8 cellular contexts compared by ENCODE assay signal in the genomic region with DNA sequence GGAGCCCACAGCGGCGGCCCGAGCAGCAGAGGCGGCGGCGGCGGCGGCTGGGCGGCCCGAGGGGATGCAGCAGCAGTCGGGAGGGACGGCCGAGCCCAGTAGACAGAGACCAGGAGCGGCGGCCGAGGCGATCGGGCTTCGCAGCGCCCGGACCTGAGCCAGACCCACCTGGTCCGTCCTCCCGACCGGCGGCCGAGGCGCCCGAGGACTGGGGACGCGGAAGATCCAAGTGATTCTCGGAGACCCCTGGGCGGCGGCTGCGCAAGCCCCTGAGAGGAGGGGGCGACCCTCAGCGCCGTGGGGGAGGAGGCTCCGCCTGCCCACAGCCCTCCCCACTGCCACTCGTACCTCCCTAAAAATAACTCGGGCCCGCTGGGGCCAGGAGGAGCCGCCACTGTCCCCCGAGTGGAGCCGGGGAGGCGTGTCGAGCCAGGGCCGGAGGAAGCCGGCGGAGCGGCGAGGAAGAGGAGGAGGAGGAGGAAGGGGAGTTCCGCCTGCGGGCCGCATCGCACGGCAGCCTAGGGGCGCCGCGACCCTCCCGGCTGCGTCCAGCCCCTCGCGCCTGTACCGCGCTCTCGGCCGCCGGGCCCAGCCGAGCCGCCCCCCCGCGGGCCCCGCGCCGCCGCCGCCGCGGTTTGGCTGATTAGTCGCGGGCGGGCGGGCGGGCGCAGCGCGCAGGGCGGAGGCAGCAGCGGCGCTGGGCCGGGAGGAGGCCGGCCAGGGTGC. TPM values are rescaled to one million over a fixed set of nuclear protein-coding genes. Genes with fewer than 3 reads are reported as not detected.
DNase-seq lines count a peak whose midpoint lies in the region; ATAC-seq and TF ChIP-seq lines count a peak whose summit lies in the region.

No MANE protein-coding gene starts in this region.

- peaks cover 7% of the 10 kb centered on the region; the same call in 1 of the 2 replicates for H3F3A ChIP-seq in MM.1S (ENCODE audit: insufficient read depth, low read length)

- H3K4me3 ChIP-seq in MM.1S (ENCODE audit: low read length) (peak overlapping the region; percentile 91), endodermal cell (ENCODE audit: low read length) (peak overlapping the region; percentile 94), mesodermal cell (ENCODE audit: extremely low read depth, insufficient read depth, low read length, poor library complexity, severe bottlenecking) (peak overlapping the region; percentile 88)

- in situ Hi-C loops in GM13977 (cut with MboI; ENCODE audit: low pct_unique_long_range_greater_than_20kb, low sequenced_read_pairs, unreplicated experiment) = no loop called here

- CTCF ChIA-PET in HEK293T (lab: Yijun Ruan, JAX) = no interaction called here

- no peaks in the 10 kb centered on the region for H3K36me3 ChIP-seq in MM.1S (replicated peaks; ENCODE audit: insufficient read depth, low read length)
- H3K36me3 ChIP-seq in endodermal cell (ENCODE audit: control insufficient read depth, insufficient read depth, low read length) = no peaks in the 10 kb centered on the region
- no peaks in the 10 kb centered on the region for H3K36me3 ChIP-seq in mesodermal cell (ENCODE audit: control insufficient read depth, insufficient read depth, low read length)

- H4K20me1 ChIP-seq in MM.1S (ENCODE audit: insufficient read depth, low read length) = no peaks in the 10 kb centered on the region

- peak overlapping the region; percentile 70 for H2AFZ ChIP-seq in MM.1S (ENCODE audit: low read length)

- TF ChIP-seq CTCF in GM13977 (IDR thresholded peaks at IDR 0.05; ENCODE audit: extremely low read depth, insufficient read depth, missing control alignments) = no peak
- TF ChIP-seq CTCF in MM.1S (IDR thresholded peaks at IDR 0.05; ENCODE audit: low read length) = no peak
- no peak for TF ChIP-seq CTCF in endodermal cell (conservative IDR thresholded peaks at IDR 0.05)

- no peak overlapping the region for H3K27ac Mint-ChIP-seq in endodermal cell
- H3K27ac Mint-ChIP-seq in stimulated activated naive CD8-positive, alpha-beta T cell treated with anti-CD3 and anti-CD28 coated beads, Interleukin-15, amount 100 ng/mL, for 72 hours = no peak overlapping the region

- peaks cover 11% of the 10 kb centered on the region for H3K27me3 Mint-ChIP-seq in endodermal cell (ENCODE audit: insufficient read depth)
- peaks cover 18% of the 10 kb centered on the region for H3K27me3 Mint-ChIP-seq in stimulated activated naive CD8-positive, alpha-beta T cell treated with anti-CD3 and anti-CD28 coated beads, Interleukin-15, amount 100 ng/mL, for 72 hours

- no peaks in the 10 kb centered on the region for H3K9me3 ChIP-seq in MM.1S (replicated peaks; ENCODE audit: insufficient read depth, low read length)
- no peaks in the 10 kb centered on the region for H3K9me3 ChIP-seq in endodermal cell (ENCODE audit: control insufficient read depth, low read length)
- H3K9me3 ChIP-seq in mesodermal cell (ENCODE audit: control insufficient read depth, low read length) = no peaks in the 10 kb centered on the region

- peaks cover 36% of the 10 kb centered on the region for H3K4me1 Mint-ChIP-seq in endodermal cell
- peaks cover 58% of the 10 kb centered on the region for H3K4me1 Mint-ChIP-seq in stimulated activated naive CD8-positive, alpha-beta T cell treated with anti-CD3 and anti-CD28 coated beads, Interleukin-15, amount 100 ng/mL, for 72 hours

- 0% methylated on average over 92 of the region's 92 CpGs; no CpG with 5 or more reads in 1 of the 2 experiments for whole genome bisulfite sequencing in endodermal cell (ENCODE audit: insufficient coverage in 1 of 2, insufficient read length in 1 of 2), 2 experiments
- WGBS in mesodermal cell (ENCODE audit: insufficient coverage in 2 of 2), 2 experiments = 0 to 1% methylated on average over 45 to 63 of the region's 92 CpGs

- H3K27me3 ChIP-seq in MM.1S (replicated peaks; ENCODE audit: insufficient read depth, low read length) = peaks cover 17% of the 10 kb centered on the region; the same call in 1 of the 2 replicates
- peaks cover 8% of the 10 kb centered on the region for H3K27me3 ChIP-seq in endodermal cell (ENCODE audit: control insufficient read depth, insufficient read depth, low read length, poor library complexity, severe bottlenecking)

- peak; percentile 55 for ATAC-seq in stimulated activated naive CD8-positive, alpha-beta T cell treated with anti-CD3 and anti-CD28 coated beads, Interleukin-15, amount 100 ng/mL, for 72 hours

- H3K79me2 ChIP-seq in MM.1S (ENCODE audit: low read length) = peaks cover 44% of the 10 kb centered on the region

- POLR2A ChIA-PET in HEK293T (lab: Yijun Ruan, JAX) = interaction anchor here (0.7 to 1.3 kb wide), 2 partner anchors 49 to 107 kb away, joined by 4 read pairs; no protein-coding TSS in a partner anchor

- H3K9ac ChIP-seq in MM.1S (ENCODE audit: low read length) = peak overlapping the region; percentile 92
- peak overlapping the region; percentile 86 for H3K9ac ChIP-seq in endodermal cell (ENCODE audit: extremely low read depth, low read length, poor library complexity, severe bottlenecking)

- DNase-seq in GM13977 (ENCODE audit: low spot score) (peak; percentile 61), HEK293T (ENCODE audit: extremely low spot score) (peak; percentile 56), MM.1S (peak; percentile 55), endodermal cell (peak; percentile 80), A172 (ENCODE audit: low spot score) (no peak)
- peak; percentile 13 to 22 (median 18) for DNase-seq in activated CD8-positive, alpha-beta memory T cell treated with anti-CD3 and anti-CD28 coated beads for 48 hours (ENCODE audit: low read depth in 2 of 3, low spot score in 2 of 3)
- DNase-seq in stimulated activated naive CD8-positive, alpha-beta T cell treated with anti-CD3 and anti-CD28 coated beads, Interleukin-15, amount 100 ng/mL, for 72 hours = peak; percentile 61 to 64

- no peaks in the 10 kb centered on the region for H3K36me3 Mint-ChIP-seq in endodermal cell (ENCODE audit: low read depth)

- H3K4me2 ChIP-seq in MM.1S (ENCODE audit: low read depth, low read length) = peak overlapping the region; percentile 55; the same call in 1 of the 2 replicates

- H3K4me3 Mint-ChIP-seq in endodermal cell = peak overlapping the region; percentile 94
- H3K4me3 Mint-ChIP-seq in stimulated activated naive CD8-positive, alpha-beta T cell treated with anti-CD3 and anti-CD28 coated beads, Interleukin-15, amount 100 ng/mL, for 72 hours = peak overlapping the region; percentile 73 to 94

- no peaks in the 10 kb centered on the region for H3K9me2 ChIP-seq in MM.1S (replicated peaks; ENCODE audit: insufficient read depth, low read length)

- H3K4me1 ChIP-seq in MM.1S (ENCODE audit: low read length) (peaks cover 9% of the 10 kb centered on the region; the same call in 1 of the 2 replicates), endodermal cell (ENCODE audit: control insufficient read depth, insufficient read depth, low read length) (peaks cover 2% of the 10 kb centered on the region), mesodermal cell (ENCODE audit: control insufficient read depth, insufficient read depth, low read length, poor library complexity, severe bottlenecking) (peaks cover 26% of the 10 kb centered on the region)

- peak overlapping the region; percentile 87 for H3K27ac ChIP-seq in MM.1S (ENCODE audit: low read length)
- H3K27ac ChIP-seq in endodermal cell (ENCODE audit: low read depth, low read length) = peak overlapping the region; percentile 91
- H3K27ac ChIP-seq in mesodermal cell (ENCODE audit: low read depth, low read length, severe bottlenecking) = peak overlapping the region; percentile 96

- no peaks in the 10 kb centered on the region for H3K9me3 Mint-ChIP-seq in endodermal cell
- H3K9me3 Mint-ChIP-seq in stimulated activated naive CD8-positive, alpha-beta T cell treated with anti-CD3 and anti-CD28 coated beads, Interleukin-15, amount 100 ng/mL, for 72 hours = no peaks in the 10 kb centered on the region

TF ChIP-seq in HEK293T, 16 proteins besides CTCF, POLR2A, EP300 and RAD21:
- TF ChIP-seq SP1 (IDR thresholded peaks at IDR 0.05) (no peak), CTBP1 (IDR thresholded peaks at IDR 0.05; ENCODE audit: borderline replicate concordance) (no peak), NFRKB (IDR thresholded peaks at IDR 0.05) (no peak), HDGF (IDR thresholded peaks at IDR 0.05; ENCODE audit: borderline replicate concordance) (no peak), TARDBP (IDR thresholded peaks at IDR 0.05) (no peak), FOXA1 (IDR thresholded peaks at IDR 0.05) (no peak), FOXM1 (IDR thresholded peaks at IDR 0.05; ENCODE audit: borderline replicate concordance) (no peak), FOXK2 (IDR thresholded peaks at IDR 0.05) (no peak), LEF1 (IDR thresholded peaks at IDR 0.05; ENCODE audit: borderline replicate concordance) (no peak), ELF4 (IDR thresholded peaks at IDR 0.05) (no peak), SUZ12 (IDR thresholded peaks at IDR 0.05) (no peak), L3MBTL2 (conservative IDR thresholded peaks at IDR 0.05) (no peak), ZNF384 (IDR thresholded peaks at IDR 0.05) (no peak), ARNT (IDR thresholded peaks at IDR 0.05) (no peak), BHLHE40 (IDR thresholded peaks at IDR 0.05; ENCODE audit: borderline replicate concordance) (no peak)
- TF ChIP-seq, protein P1, sequence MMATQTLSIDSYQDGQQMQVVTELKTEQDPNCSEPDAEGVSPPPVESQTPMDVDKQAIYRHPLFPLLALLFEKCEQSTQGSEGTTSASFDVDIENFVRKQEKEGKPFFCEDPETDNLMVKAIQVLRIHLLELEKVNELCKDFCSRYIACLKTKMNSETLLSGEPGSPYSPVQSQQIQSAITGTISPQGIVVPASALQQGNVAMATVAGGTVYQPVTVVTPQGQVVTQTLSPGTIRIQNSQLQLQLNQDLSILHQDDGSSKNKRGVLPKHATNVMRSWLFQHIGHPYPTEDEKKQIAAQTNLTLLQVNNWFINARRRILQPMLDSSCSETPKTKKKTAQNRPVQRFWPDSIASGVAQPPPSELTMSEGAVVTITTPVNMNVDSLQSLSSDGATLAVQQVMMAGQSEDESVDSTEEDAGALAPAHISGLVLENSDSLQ (IDR thresholded peaks at IDR 0.05) = no peak
TF ChIP-seq in HEK293T: peak in this region for 0.

RNA-seq across cellular contexts. Expression of a gene that starts 0.7 kb away (rescaled TPM):
- total RNA-seq in endodermal cell = 10 to 100 TPM; 63.4 to 78.2 TPM
- polyA plus RNA-seq in endodermal cell (2013, experiment 1 of 2) = 39.0 TPM
- 38.9 TPM for polyA plus RNA-seq in endodermal cell (2013, experiment 2 of 2)
- polyA plus RNA-seq in mesodermal cell (2013, experiment 1 of 2) = 42.9 TPM
- polyA plus RNA-seq in mesodermal cell (2013, experiment 2 of 2) = 42.4 TPM
- 27.0 and 30.0 TPM in 2 replicates for total RNA-seq in A172 (2014; rRNA removed; shearing (Covaris generic))
